ENCODE assay signal across 1 cellular context in the genomic region with DNA sequence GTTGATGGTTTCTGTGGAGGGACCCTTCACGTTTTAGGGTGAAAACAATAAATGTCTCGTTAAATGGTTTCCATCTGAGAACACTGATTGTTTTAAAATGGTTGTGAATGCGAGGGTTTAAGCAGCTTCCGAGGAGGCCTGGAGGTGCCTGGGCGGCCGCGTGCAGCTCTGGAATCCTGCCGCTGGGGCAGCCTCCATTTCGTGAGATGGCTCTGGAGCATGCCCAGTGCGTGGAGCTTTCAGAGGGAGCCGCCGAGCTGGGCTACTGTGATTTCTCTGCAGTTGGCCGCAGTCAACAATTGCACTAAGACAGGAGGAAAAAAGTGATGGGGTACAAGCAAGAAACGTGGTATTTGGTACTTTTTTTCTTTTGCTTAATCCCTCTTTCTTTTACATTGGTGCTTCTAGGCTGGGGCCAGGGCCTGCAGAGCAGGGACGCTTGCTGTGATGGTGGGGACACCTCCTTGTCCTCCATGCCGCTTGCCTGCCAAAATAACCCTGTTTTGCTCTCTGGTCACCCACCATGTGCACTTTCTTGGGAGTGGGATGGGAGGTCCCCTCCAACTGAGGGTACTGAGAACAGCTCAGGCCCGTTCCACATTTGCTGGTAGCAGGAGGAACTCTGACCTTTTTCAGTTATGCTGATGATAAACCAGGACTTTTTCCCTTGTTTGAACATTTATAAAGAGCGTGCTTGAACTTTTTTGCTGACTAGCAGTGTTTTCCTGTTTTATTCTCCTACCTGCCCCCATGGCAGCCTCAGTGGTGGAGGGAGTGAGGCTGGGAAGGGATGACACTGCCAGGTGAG.
TF ChIP-seq lines count a peak whose summit lies in the region.

No MANE protein-coding gene starts in this region.

TF ChIP-seq in K562, 482 proteins besides CTCF, POLR2A, EP300 and RAD21:
- peak; percentile 19 to 46; a peak in 3 of 4 replicates for TF ChIP-seq NRF1 (conservative IDR thresholded peaks at IDR 0.05 in 1 of 2, IDR thresholded peaks at IDR 0.05 in 1 of 2)
- no peak for TF ChIP-seq ZNF75A (CRISPR knock-in tag; IDR thresholded peaks at IDR 0.05)
- TF ChIP-seq ZNF316 (IDR thresholded peaks at IDR 0.05), result peak; percentile 81
- TF ChIP-seq MAFG (tag; conservative IDR thresholded peaks at IDR 0.05), result peak; percentile 60
- no peak for TF ChIP-seq ZNF668 (CRISPR knock-in tag; IDR thresholded peaks at IDR 0.05)
- TF ChIP-seq MAFF (IDR thresholded peaks at IDR 0.05; ENCODE audit: low read length), result peak; percentile 51; the same call in 1 of the 2 replicates
- TF ChIP-seq C11orf30 (IDR thresholded peaks at IDR 0.05; ENCODE audit: low read depth), result peak; percentile 73
- TF ChIP-seq MAFK (IDR thresholded peaks at IDR 0.05; ENCODE audit: low read length), result peak; percentile 36; the same call in 1 of the 2 replicates
